Comparison of ENCODE assay signal across 8 cellular contexts in the genomic region with DNA sequence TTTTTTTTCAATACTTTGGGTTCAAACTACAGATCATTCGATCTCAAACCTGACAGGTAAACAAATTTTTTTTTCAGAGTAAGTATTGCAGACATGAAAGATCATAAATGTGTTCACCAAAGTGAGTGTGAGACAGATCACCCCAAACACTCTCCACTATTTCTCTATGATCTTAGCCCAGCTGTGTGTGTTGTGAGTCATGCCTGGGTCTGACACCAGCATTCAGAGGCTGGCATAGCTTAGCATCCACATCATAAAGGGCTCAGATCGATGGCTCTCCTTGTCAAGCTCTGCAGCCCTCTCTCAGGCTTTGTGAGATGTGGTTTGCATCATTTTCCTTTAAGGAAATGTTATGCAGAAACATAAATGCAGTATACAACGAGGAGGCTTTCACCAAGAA.
DNase-seq lines count a peak whose midpoint lies in the region; ATAC-seq, FAIRE-seq and TF ChIP-seq lines count a peak whose summit lies in the region.

No MANE protein-coding gene starts in this region.

- no peak for FAIRE-seq in A549 (lab: Jason Lieb, UNC)
- FAIRE-seq in keratinocyte (lab: Jason Lieb, UNC): peak; percentile 88

- TF ChIP-seq RAD21 in A549 (conservative IDR thresholded peaks at IDR 0.05 in 1 of 2, IDR thresholded peaks at IDR 0.05 in 1 of 2): no peak

- TF ChIP-seq POLR2A in A549 (IDR thresholded peaks at IDR 0.05; ENCODE audit: low read length) (no peak), esophagus squamous epithelium (IDR thresholded peaks at IDR 0.05) (no peak)

- H3K4me3 Mint-ChIP-seq in HFFc6: no peak overlapping the region

- no peaks in the 10 kb centered on the region for H3K27me3 ChIP-seq in keratinocyte (ENCODE audit: control insufficient read depth, extremely low read depth, insufficient read depth, low read length)
- no peaks in the 10 kb centered on the region for H3K27me3 ChIP-seq in esophagus squamous epithelium

- H3K9me3 Mint-ChIP-seq in HFFc6: no peaks in the 10 kb centered on the region

- H3K27ac Mint-ChIP-seq in HFFc6: peak overlapping the region; percentile 26; the same call in 1 of the 2 replicates

- dilution Hi-C loops in keratinocyte (cut with MboI; ENCODE audit: extremely low pct_ligation_motif_present, low sequenced_read_pairs): no loop called here

- peaks cover 26% of the 10 kb centered on the region for H3K4me1 Mint-ChIP-seq in HFFc6 (ENCODE audit: low read depth)

- ATAC-seq in A549: peak; percentile 81 to 85; a peak in 5 of 6 replicates
- ATAC-seq in GM21381 (IDR thresholded peaks at IDR 0.05; ENCODE audit: unreplicated experiment): no peak

- no peaks in the 10 kb centered on the region for H3K9me1 ChIP-seq in keratinocyte (ENCODE audit: control insufficient read depth, extremely low read depth, insufficient read depth, low read length)

- intact Hi-C loops in esophagus squamous epithelium (cut with DNase I): no loop called here

- DNase-seq in A549 (ENCODE audit: low read depth in 1 of 2, low spot score in 1 of 2) (no peak), HFFc6 (peak; percentile 57), keratinocyte (ENCODE audit: low read depth, low spot score) (no peak), esophagus squamous epithelium (lab: John Stamatoyannopoulos, UW) (no peak), NCI-H187 (lab: John Stamatoyannopoulos, UW) (no peak), D341Med (ENCODE audit: low spot score) (no peak)
- peak; percentile 36 for DNase-seq in activated naive CD4-positive, alpha-beta T cell treated with anti-CD3 and anti-CD28 coated beads, Interleukin-2, amount 50 U/mL, for 16 hours

- no peaks in the 10 kb centered on the region for H3K79me2 ChIP-seq in keratinocyte (ENCODE audit: control insufficient read depth, insufficient read depth, low read length)

- H3K9me3 ChIP-seq in A549 (no peaks in the 10 kb centered on the region), keratinocyte (ENCODE audit: control insufficient read depth, low read depth, low read length) (no peaks in the 10 kb centered on the region), esophagus squamous epithelium (no peaks in the 10 kb centered on the region)

- no peak overlapping the region for H3K27ac ChIP-seq in A549
- H3K27ac ChIP-seq in keratinocyte (ENCODE audit: control insufficient read depth, insufficient read depth, low read length): no peak overlapping the region
- H3K27ac ChIP-seq in esophagus squamous epithelium: peak overlapping the region in 1 of 4 donors; percentile 44

- CTCF ChIA-PET in A549 (lab: Yijun Ruan, JAX): no interaction called here

- H3K9ac ChIP-seq in keratinocyte (ENCODE audit: control insufficient read depth, extremely low read depth, insufficient read depth, low read length): no peak overlapping the region

- 41% methylated on average over 3 of the region's 3 CpGs for WGBS in A549 (ENCODE audit: missing lambda C conversion rate)
- 28 to 33% methylated on average over 2 to 3 of the region's 3 CpGs for WGBS in esophagus squamous epithelium, 2 donors

- no peak overlapping the region for H3K4me2 ChIP-seq in A549
- H3K4me2 ChIP-seq in keratinocyte (ENCODE audit: control insufficient read depth, extremely low read depth, insufficient read depth, low read depth, low read length): no peak overlapping the region

- H2AFZ ChIP-seq in keratinocyte (ENCODE audit: control insufficient read depth, low read length): no peak overlapping the region

- no peaks in the 10 kb centered on the region for H4K20me1 ChIP-seq in keratinocyte (ENCODE audit: control insufficient read depth, extremely low read depth, insufficient read depth, low read length)

- H3K36me3 ChIP-seq in keratinocyte (ENCODE audit: control insufficient read depth in 2 of 2, extremely low read depth in 1 of 2, insufficient read depth in 2 of 2, low read length in 2 of 2) (no peaks in the 10 kb centered on the region), esophagus squamous epithelium (no peaks in the 10 kb centered on the region)

- TF ChIP-seq EP300 in A549 (IDR thresholded peaks at IDR 0.05): no peak

- H3K4me3 ChIP-seq in A549 (no peak overlapping the region), keratinocyte (ENCODE audit: control insufficient read depth in 2 of 3, extremely low read depth in 1 of 3, insufficient read depth in 2 of 3, low read depth in 1 of 3, low read length in 3 of 3) (no peak overlapping the region), esophagus squamous epithelium (no peak overlapping the region)

- TF ChIP-seq CTCF in A549 (IDR thresholded peaks at IDR 0.05) (no peak), HFFc6 (IDR thresholded peaks at IDR 0.05) (no peak), keratinocyte (optimal IDR thresholded peaks at IDR 0.05 in 1 of 3, IDR thresholded peaks at IDR 0.05 in 1 of 3, conservative IDR thresholded peaks at IDR 0.05 in 1 of 3; ENCODE audit: extremely low read depth in 1 of 3, insufficient read depth in 2 of 3, low read length in 3 of 3) (no peak), esophagus squamous epithelium (IDR thresholded peaks at IDR 0.05) (no peak)

- H3K27me3 Mint-ChIP-seq in HFFc6 (ENCODE audit: insufficient read depth): no peaks in the 10 kb centered on the region

- peaks cover 9% of the 10 kb centered on the region; the same call in 2 of the 3 replicates for H3K4me1 ChIP-seq in A549
- H3K4me1 ChIP-seq in keratinocyte (ENCODE audit: control insufficient read depth, extremely low read depth, insufficient read depth, low read length): peaks cover 13% of the 10 kb centered on the region
- peaks cover 24 to 72% (median 40%) of the 10 kb centered on the region in 3 donors for H3K4me1 ChIP-seq in esophagus squamous epithelium

- no peaks in the 10 kb centered on the region for H3K36me3 Mint-ChIP-seq in HFFc6 (ENCODE audit: low read depth)

- POLR2A ChIA-PET in A549 (lab: Yijun Ruan, JAX): no interaction called here

TF ChIP-seq in A549, 52 proteins besides CTCF, POLR2A, EP300 and RAD21:
- TF ChIP-seq EHF (CRISPR knock-in tag; IDR thresholded peaks at IDR 0.05) (no peak), GATA3 (IDR thresholded peaks at IDR 0.05; ENCODE audit: borderline replicate concordance) (no peak), FOXS1 (CRISPR knock-in tag; IDR thresholded peaks at IDR 0.05) (no peak), JUN (IDR thresholded peaks at IDR 0.05) (no peak), SREBF2 (IDR thresholded peaks at IDR 0.05) (no peak), FOSB (CRISPR knock-in tag; IDR thresholded peaks at IDR 0.05) (no peak), RFX5 (IDR thresholded peaks at IDR 0.05) (no peak), BHLHE40 (IDR thresholded peaks at IDR 0.05; ENCODE audit: low read depth, low read length) (no peak), CBX2 (IDR thresholded peaks at IDR 0.05; ENCODE audit: borderline replicate concordance, low read depth) (no peak)
- TF ChIP-seq, protein P1, sequence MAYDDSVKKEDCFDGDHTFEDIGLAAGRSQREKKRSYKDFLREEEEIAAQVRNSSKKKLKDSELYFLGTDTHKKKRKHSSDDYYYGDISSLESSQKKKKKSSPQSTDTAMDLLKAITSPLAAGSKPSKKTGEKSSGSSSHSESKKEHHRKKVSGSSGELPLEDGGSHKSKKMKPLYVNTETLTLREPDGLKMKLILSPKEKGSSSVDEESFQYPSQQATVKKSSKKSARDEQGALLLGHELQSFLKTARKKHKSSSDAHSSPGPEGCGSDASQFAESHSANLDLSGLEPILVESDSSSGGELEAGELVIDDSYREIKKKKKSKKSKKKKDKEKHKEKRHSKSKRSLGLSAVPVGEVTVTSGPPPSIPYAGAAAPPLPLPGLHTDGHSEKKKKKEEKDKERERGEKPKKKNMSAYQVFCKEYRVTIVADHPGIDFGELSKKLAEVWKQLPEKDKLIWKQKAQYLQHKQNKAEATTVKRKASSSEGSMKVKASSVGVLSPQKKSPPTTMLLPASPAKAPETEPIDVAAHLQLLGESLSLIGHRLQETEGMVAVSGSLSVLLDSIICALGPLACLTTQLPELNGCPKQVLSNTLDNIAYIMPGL (CRISPR knock-in tag; IDR thresholded peaks at IDR 0.05; ENCODE audit: borderline replicate concordance): no peak

Comparison
In these comparisons a context has a peak if more than half of its experiments do, and no peak if none do; other contexts are left out.
1. DNase-seq: peak in HFFc6 (single experiment) and activated naive CD4-positive, alpha-beta T cell treated with anti-CD3 and anti-CD28 coated beads, Interleukin-2, amount 50 U/mL, for 16 hours (single experiment); none in A549 (0 of 2), keratinocyte (single experiment), esophagus squamous epithelium (single experiment), NCI-H187 (0 of 2) and D341Med (single experiment).